ENCODE assay signal across 11 cellular contexts in the genomic region with DNA sequence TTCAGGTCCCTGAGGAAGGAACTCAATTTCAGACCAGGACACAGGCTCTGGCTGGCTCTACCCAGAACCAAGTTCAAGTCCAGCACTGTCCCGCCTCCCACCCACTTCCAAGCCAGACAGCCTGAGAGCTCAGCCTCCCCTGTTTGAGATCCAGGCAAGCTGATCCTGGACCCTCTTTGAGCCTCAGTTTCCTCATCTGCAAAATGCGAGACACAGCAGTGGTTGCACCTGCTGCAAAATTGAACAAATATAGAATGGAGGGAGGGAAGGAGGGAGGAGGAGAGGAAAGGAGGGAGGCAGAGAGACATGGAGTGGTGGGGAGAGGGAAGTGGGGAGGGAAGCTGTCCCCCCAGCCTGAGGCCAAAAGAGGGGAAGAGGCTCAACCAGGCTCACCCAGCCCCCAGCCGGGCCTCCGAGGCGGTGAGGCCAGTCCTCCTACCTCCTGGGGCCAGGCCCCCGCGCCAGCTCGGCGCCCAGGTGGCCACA. TPM values are rescaled to one million over a fixed set of nuclear protein-coding genes. Genes with fewer than 3 reads are reported as not detected.
A peak's percentile ranks its signal among the peaks of the same experiment; 100 is the strongest.
DNase-seq lines count a peak whose midpoint lies in the region; ATAC-seq and TF ChIP-seq lines count a peak whose summit lies in the region.
"Had no signal": no experiment of that assay in that cellular context is flagged by ENCODE, and none has a peak within 500 bp of the region (broad histone marks: within the 10 kb centered on the region; RNA-seq: fewer than 3 reads in every experiment).

No MANE protein-coding gene starts in this region.

- H2BK5ac ChIP-seq in trophoblast cell (ENCODE audit: low read depth, low read length, poor library complexity) = no peak overlapping the region

- H3K9ac ChIP-seq in Loucy (ENCODE audit: low read depth, low read length, poor library complexity, severe bottlenecking) (no peak overlapping the region), trophoblast cell (ENCODE audit: low read length) (no peak overlapping the region)

- H3K18ac ChIP-seq in trophoblast cell (ENCODE audit: low read length) = no peak overlapping the region

- no peak overlapping the region for H3K14ac ChIP-seq in trophoblast cell (ENCODE audit: low read length)

- H3K79me2 ChIP-seq in Loucy (ENCODE audit: insufficient read depth, low read length) (no peaks in the 10 kb centered on the region), trophoblast cell (ENCODE audit: control insufficient read depth, insufficient read depth, low read length, poor library complexity) (no peaks in the 10 kb centered on the region)

- no peak overlapping the region for H2BK12ac ChIP-seq in trophoblast cell (ENCODE audit: low read length)

- no peak overlapping the region for H4K12ac ChIP-seq in trophoblast cell (ENCODE audit: low read depth, low read length)

- H2AFZ ChIP-seq in Loucy (ENCODE audit: low read length) (no peak overlapping the region), trophoblast cell (ENCODE audit: insufficient read depth, low read length, poor library complexity) (no peak overlapping the region)

- H2BK120ac ChIP-seq in trophoblast cell (ENCODE audit: insufficient read depth, low read length, poor library complexity) = no peak overlapping the region

- H2AK5ac ChIP-seq in trophoblast cell (ENCODE audit: low read length) = no peak overlapping the region

- no peaks in the 10 kb centered on the region for H3K27me3 ChIP-seq in Loucy (ENCODE audit: insufficient read depth, low read length, poor library complexity, severe bottlenecking)
- peaks cover 0 to 8% (median 0%) of the 10 kb centered on the region in 4 donors for H3K27me3 ChIP-seq in esophagus muscularis mucosa
- H3K27me3 ChIP-seq in trophoblast cell (ENCODE audit: insufficient read depth, low read length) = peaks cover 16% of the 10 kb centered on the region

- H3F3A ChIP-seq in Loucy (ENCODE audit: low read depth) = peaks cover 4% of the 10 kb centered on the region; the same call in 1 of the 2 replicates

- no peak for TF ChIP-seq CTCF in Calu3 (IDR thresholded peaks at IDR 0.05; ENCODE audit: unreplicated experiment)
- TF ChIP-seq CTCF in Loucy (conservative IDR thresholded peaks at IDR 0.05; ENCODE audit: low read length) = no peak
- TF ChIP-seq CTCF in esophagus muscularis mucosa (IDR thresholded peaks at IDR 0.05) = no peak

- no peak for TF ChIP-seq POLR2A in esophagus muscularis mucosa (IDR thresholded peaks at IDR 0.05; ENCODE audit: low read depth)

- no peaks in the 10 kb centered on the region for H3K79me1 ChIP-seq in trophoblast cell (ENCODE audit: low read length)

- no peaks in the 10 kb centered on the region for H3K9me2 ChIP-seq in Loucy (replicated peaks; ENCODE audit: low read depth, low read length)

- no peaks in the 10 kb centered on the region for H3K9me3 ChIP-seq in Loucy (ENCODE audit: insufficient read depth, low read depth, low read length)
- no peaks in the 10 kb centered on the region for H3K9me3 ChIP-seq in esophagus muscularis mucosa
- H3K9me3 ChIP-seq in trophoblast cell (ENCODE audit: insufficient read depth, low read depth, low read length) = no peaks in the 10 kb centered on the region

- H3K4me3 ChIP-seq in Loucy (ENCODE audit: low read length, poor library complexity, severe bottlenecking) (peak overlapping the region; percentile 40), esophagus muscularis mucosa (peak overlapping the region; percentile 51 to 62 (median 56)), trophoblast cell (ENCODE audit: low read depth, low read length) (no peak overlapping the region)

- H3K4me1 ChIP-seq in Loucy (ENCODE audit: insufficient read depth, low read length, poor library complexity, severe bottlenecking) (peaks cover 12% of the 10 kb centered on the region), esophagus muscularis mucosa (peaks cover 6 to 14% (median 13%) of the 10 kb centered on the region in 4 donors), trophoblast cell (ENCODE audit: control insufficient read depth in 1 of 2, insufficient read depth in 2 of 2, low read length in 2 of 2) (peaks cover 0 to 2% of the 10 kb centered on the region in 2 experiments)

- no peak overlapping the region for H3K27ac Mint-ChIP-seq in Calu3 (ENCODE audit: unreplicated experiment)

- CTCF ChIA-PET in Calu3 (lab: Charles Lee) = interaction anchor here (0.6 to 0.8 kb wide), 3 partner anchors 10 to 35 kb away, joined by 4 to 5 read pairs (median 4); no protein-coding TSS in a partner anchor

- no peak overlapping the region for H4K91ac ChIP-seq in trophoblast cell (ENCODE audit: low read depth, low read length)

- H3K27ac ChIP-seq in esophagus muscularis mucosa (replicated peaks in 1 of 4) (no peak overlapping the region), trophoblast cell (ENCODE audit: low read depth, low read length) (no peak overlapping the region)

- H3K4me2 ChIP-seq in Loucy (ENCODE audit: low read depth, low read length, poor library complexity, severe bottlenecking) (peak overlapping the region; percentile 63), trophoblast cell (ENCODE audit: low read length) (peak overlapping the region; percentile 68)

- peak overlapping the region; percentile 47 for H3K4me3 Mint-ChIP-seq in Calu3 (ENCODE audit: low read depth, unreplicated experiment)

- H3K23ac ChIP-seq in trophoblast cell (ENCODE audit: low read length) = no peak overlapping the region

- intact Hi-C loops in Calu3 (cut with micrococcal nuclease; ENCODE audit: unreplicated experiment) = no loop called here
- intact Hi-C loops in esophagus muscularis mucosa (cut with DNase I) = loop anchor here (5.0 to 10.0 kb wide), 2 partner anchors 35 to 127 kb away; no protein-coding TSS in a partner anchor

- TF ChIP-seq EP300 in esophagus muscularis mucosa (IDR thresholded peaks at IDR 0.05) = no peak

- no TSS peak for BruUV-seq in Calu3 (replicated peaks; lab: Mats Ljungman, UMichigan)

- H4K8ac ChIP-seq in trophoblast cell (ENCODE audit: low read depth, low read length) = no peak overlapping the region

- WGBS in esophagus muscularis mucosa = 20% methylated on average over 9 of the region's 9 CpGs
- WGBS in trophoblast cell (ENCODE audit: extremely low coverage, insufficient coverage, insufficient read length) = no CpG with 5 or more reads among the region's 9 CpGs

- no peak overlapping the region for H3K4ac ChIP-seq in trophoblast cell (ENCODE audit: low read depth, low read length)

- H3K36me3 ChIP-seq in Loucy (ENCODE audit: insufficient read depth, low read length) (no peaks in the 10 kb centered on the region), esophagus muscularis mucosa (no peaks in the 10 kb centered on the region), trophoblast cell (ENCODE audit: control insufficient read depth in 1 of 2, insufficient read depth in 2 of 2, low read length in 2 of 2) (no peaks in the 10 kb centered on the region)

- ATAC-seq in GM21360 (IDR thresholded peaks at IDR 0.05; ENCODE audit: unreplicated experiment) (no peak), GM21528 (IDR thresholded peaks at IDR 0.05; ENCODE audit: low FRiP score, unreplicated experiment) (no peak)

- DNase-seq in Calu3 (no peak), esophagus muscularis mucosa (ENCODE audit: extremely low spot score) (no peak), trophoblast cell (no peak), NCI-H1105 (lab: John Stamatoyannopoulos, UW) (no peak)
- DNase-seq: kidney glomerular epithelial cell, NCI-H187 had no signal

- no peaks in the 10 kb centered on the region for H3K36me3 Mint-ChIP-seq in Calu3 (ENCODE audit: insufficient read depth, unreplicated experiment)

- no peaks in the 10 kb centered on the region for H3K9me3 Mint-ChIP-seq in Calu3 (ENCODE audit: low read depth, unreplicated experiment)

- H3K4me1 Mint-ChIP-seq in Calu3 (ENCODE audit: low read depth, unreplicated experiment) = no peaks in the 10 kb centered on the region

- H4K20me1 ChIP-seq in Loucy (ENCODE audit: insufficient read depth, low read length, poor library complexity, severe bottlenecking) = no peaks in the 10 kb centered on the region

- H3K27me3 Mint-ChIP-seq in Calu3 (ENCODE audit: unreplicated experiment) = no peaks in the 10 kb centered on the region

RNA-seq across cellular contexts. Expression of a gene that starts 0.7 kb away (rescaled TPM):
- total RNA-seq in Calu3 (2022) = 0.32 and 0.59 TPM in 2 replicates
- under 1 TPM in 2 of 4 donors, not detected in 2; 0.26 to 0.75 TPM for total RNA-seq in esophagus muscularis mucosa
- polyA plus RNA-seq in trophoblast cell (2013) = 0.07 TPM in 2 replicates
- total RNA-seq: dermis microvascular lymphatic vessel endothelial cell, Right ventricle myocardium inferior had no signal

RNA-seq across cellular contexts. Expression of a gene that starts 13.0 kb away (rescaled TPM):
- total RNA-seq in Calu3 (2022) (not detected in 2 replicates), esophagus muscularis mucosa (not detected)
- not detected in 2 replicates for polyA plus RNA-seq in trophoblast cell (2013)
- total RNA-seq: dermis microvascular lymphatic vessel endothelial cell, Right ventricle myocardium inferior had no signal

RNA-seq across cellular contexts. Expression of a gene that starts 22.6 kb away (rescaled TPM):
- 42.5 and 47.3 TPM in 2 replicates for total RNA-seq in Calu3 (2022)
- total RNA-seq in esophagus muscularis mucosa = 10 to 100 TPM; 15.9 to 26.1 (median 19.4) TPM
- polyA plus RNA-seq in trophoblast cell (2013) = 4.7 and 5.0 TPM in 2 replicates

RNA-seq across cellular contexts. Expression of a gene that starts 27.9 kb away (rescaled TPM):
- total RNA-seq in Calu3 (2022) (35.6 and 41.1 TPM in 2 replicates), esophagus muscularis mucosa (10 to 100 TPM; 24.5 to 66.1 (median 56.1) TPM)
- polyA plus RNA-seq in trophoblast cell (2013) = 44.4 and 46.3 TPM in 2 replicates

RNA-seq across cellular contexts. Expression of a gene that starts 42.3 kb away (rescaled TPM):
- total RNA-seq in Calu3 (2022) = 0.94 and 10.4 TPM in 2 replicates
- total RNA-seq in esophagus muscularis mucosa = 10 to 100 TPM; 25.3 to 59.7 (median 51.0) TPM
- 0.72 and 0.79 TPM in 2 replicates for polyA plus RNA-seq in trophoblast cell (2013)
